Comparison of ENCODE assay signal across 1 cellular context in the genomic region with DNA sequence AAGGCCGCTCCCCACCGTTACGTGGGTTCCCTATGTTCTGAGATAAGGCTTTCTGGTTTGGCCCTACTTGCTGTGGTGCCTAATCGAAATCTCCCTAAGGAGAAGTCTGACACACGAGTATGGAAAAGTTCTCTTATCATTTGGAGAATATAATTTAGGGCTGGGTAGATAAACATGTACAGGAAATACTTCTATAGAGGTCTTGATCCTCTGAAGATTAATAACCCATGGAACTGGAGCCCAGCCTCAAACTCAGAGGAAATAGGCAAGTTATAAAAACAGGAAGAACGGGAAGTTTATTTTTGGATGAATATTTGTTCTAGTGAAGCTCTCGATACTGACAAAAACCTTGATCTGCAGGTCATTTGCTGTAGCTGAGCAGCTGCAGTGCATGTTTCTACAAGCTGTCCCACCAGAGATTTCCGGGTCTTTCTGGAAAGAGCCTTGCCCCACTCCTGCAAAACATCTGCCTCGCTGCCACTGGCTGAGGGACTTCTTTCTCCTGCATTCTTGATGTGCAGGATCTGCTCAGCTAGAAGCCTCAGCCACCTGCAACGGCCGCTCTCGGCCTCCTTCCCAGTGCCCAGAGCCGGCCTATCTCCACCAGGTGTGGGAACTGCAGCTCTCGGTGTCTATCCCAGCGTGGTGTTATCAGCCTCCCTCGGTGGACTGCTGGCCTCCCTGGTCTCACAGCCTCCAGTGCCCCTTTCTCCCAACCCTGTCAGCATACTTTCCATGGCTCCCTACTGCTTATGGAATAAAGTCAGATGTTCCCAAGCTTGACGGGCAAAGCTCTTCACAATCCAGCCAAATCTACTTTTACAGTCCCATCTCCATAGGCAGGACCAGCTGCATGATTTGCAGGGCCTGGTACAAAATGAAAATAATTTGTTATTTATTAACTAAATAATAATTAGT.
A peak's percentile ranks its signal among the peaks of the same experiment; 100 is the strongest.
TF ChIP-seq lines count a peak whose summit lies in the region.

No MANE protein-coding gene starts in this region.

TF ChIP-seq in HepG2, 621 proteins besides CTCF, POLR2A, EP300 and RAD21 (continues in another document):
- TF ChIP-seq MYC (CRISPR knock-in tag; IDR thresholded peaks at IDR 0.05; ENCODE audit: borderline replicate concordance) (peak; percentile 22; the same call in 1 of the 2 replicates), HOMEZ (CRISPR knock-in tag; IDR thresholded peaks at IDR 0.05; ENCODE audit: low read depth) (0 out of 2 replicates have a peak, but pooled peaks have one; percentile 11), IKZF5 (CRISPR knock-in tag; IDR thresholded peaks at IDR 0.05) (0 out of 2 replicates have a peak, but pooled peaks have one; percentile 29), ETV5 (CRISPR knock-in tag; IDR thresholded peaks at IDR 0.05; ENCODE audit: borderline replicate concordance) (peak; percentile 50; the same call in 1 of the 2 replicates), PHF21A (CRISPR knock-in tag; IDR thresholded peaks at IDR 0.05) (0 out of 2 replicates have a peak, but pooled peaks have one; percentile 39), NR2F6 (IDR thresholded peaks at IDR 0.05) (no peak), NR2F6 (CRISPR knock-in tag; IDR thresholded peaks at IDR 0.05) (peak; percentile 39; the same call in 1 of the 2 replicates), ZNF609 (CRISPR knock-in tag; IDR thresholded peaks at IDR 0.05; ENCODE audit: borderline replicate concordance) (peak; percentile 58; the same call in 1 of the 2 replicates), ZFX (CRISPR knock-in tag; IDR thresholded peaks at IDR 0.05; ENCODE audit: low read depth) (peak; percentile 33; the same call in 1 of the 2 replicates), ZNF619 (CRISPR knock-in tag; IDR thresholded peaks at IDR 0.05) (no peak), SP5 (CRISPR knock-in tag; IDR thresholded peaks at IDR 0.05; ENCODE audit: borderline replicate concordance, low read depth) (0 out of 2 replicates have a peak, but pooled peaks have one; percentile 10), KDM5B (CRISPR knock-in tag; IDR thresholded peaks at IDR 0.05; ENCODE audit: borderline replicate concordance) (0 out of 2 replicates have a peak, but pooled peaks have one; percentile 18), POLR2G (IDR thresholded peaks at IDR 0.05; ENCODE audit: low read depth, low read length) (peak; percentile 24; the same call in 1 of the 2 replicates), KDM3A (CRISPR knock-in tag; IDR thresholded peaks at IDR 0.05; ENCODE audit: low read depth) (no peak), ZNF280D (CRISPR knock-in tag; IDR thresholded peaks at IDR 0.05) (0 out of 2 replicates have a peak, but pooled peaks have one; percentile 52), CENPT (CRISPR knock-in tag; IDR thresholded peaks at IDR 0.05; ENCODE audit: low read depth) (no peak), MEF2D (CRISPR knock-in tag; IDR thresholded peaks at IDR 0.05) (peak; percentile 76; the same call in 1 of the 2 replicates), ZBTB2 (CRISPR knock-in tag; IDR thresholded peaks at IDR 0.05; ENCODE audit: low read depth) (no peak), RXRB (CRISPR knock-in tag; IDR thresholded peaks at IDR 0.05; ENCODE audit: borderline replicate concordance) (peak; percentile 12; the same call in 1 of the 2 replicates), ZNF615 (CRISPR knock-in tag; IDR thresholded peaks at IDR 0.05; ENCODE audit: borderline replicate concordance) (no peak), ZNF292 (CRISPR knock-in tag; IDR thresholded peaks at IDR 0.05; ENCODE audit: borderline replicate concordance, low read depth) (0 out of 2 replicates have a peak, but pooled peaks have one; percentile 34), ZSCAN25 (CRISPR knock-in tag; IDR thresholded peaks at IDR 0.05) (no peak), GABPA (IDR thresholded peaks at IDR 0.05; ENCODE audit: low read depth, low read length) (no peak), GABPA (CRISPR knock-in tag; IDR thresholded peaks at IDR 0.05; ENCODE audit: low read depth) (peak; percentile 32; the same call in 1 of the 2 replicates)
- TF ChIP-seq, protein P1, sequence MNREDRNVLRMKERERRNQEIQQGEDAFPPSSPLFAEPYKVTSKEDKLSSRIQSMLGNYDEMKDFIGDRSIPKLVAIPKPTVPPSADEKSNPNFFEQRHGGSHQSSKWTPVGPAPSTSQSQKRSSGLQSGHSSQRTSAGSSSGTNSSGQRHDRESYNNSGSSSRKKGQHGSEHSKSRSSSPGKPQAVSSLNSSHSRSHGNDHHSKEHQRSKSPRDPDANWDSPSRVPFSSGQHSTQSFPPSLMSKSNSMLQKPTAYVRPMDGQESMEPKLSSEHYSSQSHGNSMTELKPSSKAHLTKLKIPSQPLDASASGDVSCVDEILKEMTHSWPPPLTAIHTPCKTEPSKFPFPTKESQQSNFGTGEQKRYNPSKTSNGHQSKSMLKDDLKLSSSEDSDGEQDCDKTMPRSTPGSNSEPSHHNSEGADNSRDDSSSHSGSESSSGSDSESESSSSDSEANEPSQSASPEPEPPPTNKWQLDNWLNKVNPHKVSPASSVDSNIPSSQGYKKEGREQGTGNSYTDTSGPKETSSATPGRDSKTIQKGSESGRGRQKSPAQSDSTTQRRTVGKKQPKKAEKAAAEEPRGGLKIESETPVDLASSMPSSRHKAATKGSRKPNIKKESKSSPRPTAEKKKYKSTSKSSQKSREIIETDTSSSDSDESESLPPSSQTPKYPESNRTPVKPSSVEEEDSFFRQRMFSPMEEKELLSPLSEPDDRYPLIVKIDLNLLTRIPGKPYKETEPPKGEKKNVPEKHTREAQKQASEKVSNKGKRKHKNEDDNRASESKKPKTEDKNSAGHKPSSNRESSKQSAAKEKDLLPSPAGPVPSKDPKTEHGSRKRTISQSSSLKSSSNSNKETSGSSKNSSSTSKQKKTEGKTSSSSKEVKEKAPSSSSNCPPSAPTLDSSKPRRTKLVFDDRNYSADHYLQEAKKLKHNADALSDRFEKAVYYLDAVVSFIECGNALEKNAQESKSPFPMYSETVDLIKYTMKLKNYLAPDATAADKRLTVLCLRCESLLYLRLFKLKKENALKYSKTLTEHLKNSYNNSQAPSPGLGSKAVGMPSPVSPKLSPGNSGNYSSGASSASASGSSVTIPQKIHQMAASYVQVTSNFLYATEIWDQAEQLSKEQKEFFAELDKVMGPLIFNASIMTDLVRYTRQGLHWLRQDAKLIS (CRISPR knock-in tag; IDR thresholded peaks at IDR 0.05): no peak
- TF ChIP-seq, protein P2, sequence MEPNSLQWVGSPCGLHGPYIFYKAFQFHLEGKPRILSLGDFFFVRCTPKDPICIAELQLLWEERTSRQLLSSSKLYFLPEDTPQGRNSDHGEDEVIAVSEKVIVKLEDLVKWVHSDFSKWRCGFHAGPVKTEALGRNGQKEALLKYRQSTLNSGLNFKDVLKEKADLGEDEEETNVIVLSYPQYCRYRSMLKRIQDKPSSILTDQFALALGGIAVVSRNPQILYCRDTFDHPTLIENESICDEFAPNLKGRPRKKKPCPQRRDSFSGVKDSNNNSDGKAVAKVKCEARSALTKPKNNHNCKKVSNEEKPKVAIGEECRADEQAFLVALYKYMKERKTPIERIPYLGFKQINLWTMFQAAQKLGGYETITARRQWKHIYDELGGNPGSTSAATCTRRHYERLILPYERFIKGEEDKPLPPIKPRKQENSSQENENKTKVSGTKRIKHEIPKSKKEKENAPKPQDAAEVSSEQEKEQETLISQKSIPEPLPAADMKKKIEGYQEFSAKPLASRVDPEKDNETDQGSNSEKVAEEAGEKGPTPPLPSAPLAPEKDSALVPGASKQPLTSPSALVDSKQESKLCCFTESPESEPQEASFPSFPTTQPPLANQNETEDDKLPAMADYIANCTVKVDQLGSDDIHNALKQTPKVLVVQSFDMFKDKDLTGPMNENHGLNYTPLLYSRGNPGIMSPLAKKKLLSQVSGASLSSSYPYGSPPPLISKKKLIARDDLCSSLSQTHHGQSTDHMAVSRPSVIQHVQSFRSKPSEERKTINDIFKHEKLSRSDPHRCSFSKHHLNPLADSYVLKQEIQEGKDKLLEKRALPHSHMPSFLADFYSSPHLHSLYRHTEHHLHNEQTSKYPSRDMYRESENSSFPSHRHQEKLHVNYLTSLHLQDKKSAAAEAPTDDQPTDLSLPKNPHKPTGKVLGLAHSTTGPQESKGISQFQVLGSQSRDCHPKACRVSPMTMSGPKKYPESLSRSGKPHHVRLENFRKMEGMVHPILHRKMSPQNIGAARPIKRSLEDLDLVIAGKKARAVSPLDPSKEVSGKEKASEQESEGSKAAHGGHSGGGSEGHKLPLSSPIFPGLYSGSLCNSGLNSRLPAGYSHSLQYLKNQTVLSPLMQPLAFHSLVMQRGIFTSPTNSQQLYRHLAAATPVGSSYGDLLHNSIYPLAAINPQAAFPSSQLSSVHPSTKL (CRISPR knock-in tag; IDR thresholded peaks at IDR 0.05): peak; percentile 26; the same call in 1 of the 2 replicates
